Comparison of ENCODE assay signal across 13 cellular contexts in the genomic region with DNA sequence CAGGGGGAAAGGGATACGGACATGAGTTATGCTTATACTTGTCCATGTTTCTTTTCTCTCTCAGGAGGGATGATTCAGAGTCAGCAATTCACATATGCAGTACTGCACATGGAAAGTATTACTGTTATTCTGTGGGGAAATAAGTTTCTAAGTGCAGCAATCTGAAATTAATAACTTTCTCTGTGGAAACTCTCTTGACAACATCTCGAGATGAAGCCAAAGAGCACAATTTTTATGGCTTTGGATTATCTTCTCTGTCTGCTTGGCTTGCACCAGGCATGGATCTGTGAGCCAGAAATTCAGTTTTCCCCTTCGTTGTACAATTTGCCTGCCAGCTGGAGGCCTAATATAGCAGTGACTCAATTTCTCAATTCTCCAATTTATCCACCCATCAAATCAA. TPM values are rescaled to one million over a fixed set of nuclear protein-coding genes. Genes with fewer than 3 reads are reported as not detected.
A peak's percentile ranks its signal among the peaks of the same experiment; 100 is the strongest.
DNase-seq lines count a peak whose midpoint lies in the region; ATAC-seq and TF ChIP-seq lines count a peak whose summit lies in the region.
"Had no signal": no experiment of that assay in that cellular context is flagged by ENCODE, and none has a peak within 500 bp of the region (broad histone marks: within the 10 kb centered on the region; RNA-seq: fewer than 3 reads in every experiment).

No MANE protein-coding gene starts in this region.

- peak overlapping the region; percentile 25 for H3K4me3 Mint-ChIP-seq in stimulated activated naive CD8-positive, alpha-beta T cell treated with anti-CD3 and anti-CD28 coated beads, Interleukin-15, Interleukin-2, amounts not matched to agents 100 ng/mL and 50 ng/mL, for 24 hours
- H3K4me3 Mint-ChIP-seq in activated T-helper 1 cell treated with anti-CD3 and anti-CD28 coated beads, Interleukin-12 subunit alpha, Interleukin-12 subunit beta, Interleukin-2, Interleukin-4 antibody, amounts not matched to agents 30 ng/mL and 10 ng/mL and 1 ng/mL, durations not matched to agents 14 hours and 24 hours and 36 hours = no peak overlapping the region
- H3K4me3 Mint-ChIP-seq: neural progenitor cell had no signal

- peaks cover 10% of the 10 kb centered on the region for H3K79me1 ChIP-seq in mesendoderm (ENCODE audit: low read length)

- WGBS in esophagus squamous epithelium, 2 donors = 54 to 66% methylated on average over 3 of the region's 3 CpGs
- 36 to 47% (median 37%) methylated on average over 3 of the region's 3 CpGs for WGBS in psoas muscle, 3 donors
- WGBS in mesendoderm (ENCODE audit: extremely low coverage, insufficient coverage, low lambda C conversion rate) = no CpG with 5 or more reads among the region's 3 CpGs
- WGBS in prostate gland = 39% methylated on average over 3 of the region's 3 CpGs

- no peak overlapping the region for H2BK5ac ChIP-seq in mesendoderm (ENCODE audit: low read length)

- H3K4me1 ChIP-seq in esophagus squamous epithelium (peaks cover 0 to 46% (median 11%) of the 10 kb centered on the region in 3 donors), psoas muscle (peaks cover 12% of the 10 kb centered on the region), mesendoderm (ENCODE audit: control insufficient read depth, low read depth, low read length) (peaks cover 6% of the 10 kb centered on the region), prostate gland (replicated peaks) (no peaks in the 10 kb centered on the region)

- no peak for DNase-seq in stimulated activated naive CD8-positive, alpha-beta T cell treated with anti-CD3 and anti-CD28 coated beads, Interleukin-15, Interleukin-2, amounts not matched to agents 100 U/mL and 50 U/mL, for 24 hours
- no peak for DNase-seq in esophagus squamous epithelium (lab: John Stamatoyannopoulos, UW)
- peak; percentile 41 to 58 for DNase-seq in psoas muscle
- DNase-seq in LoVo (ENCODE audit: low spot score) = no peak
- no peak for DNase-seq in mesendoderm
- DNase-seq in prostate gland (ENCODE audit: low spot score) = no peak
- no peak for DNase-seq in activated T-helper 1 cell treated with anti-CD3 and anti-CD28 coated beads, Interleukin-12 subunit alpha, Interleukin-12 subunit beta, Interleukin-2, Interleukin-4 antibody, amounts not matched to agents 30 ng/mL and 10 ng/mL and 1 ng/mL, durations not matched to agents 14 hours and 24 hours and 36 hours (ENCODE audit: low spot score)
- DNase-seq: effector CD8-positive, alpha-beta T cell; KG1; left lung; NCI-H187 had no signal

- H3K27ac Mint-ChIP-seq in stimulated activated naive CD8-positive, alpha-beta T cell treated with anti-CD3 and anti-CD28 coated beads, Interleukin-15, Interleukin-2, amounts not matched to agents 100 ng/mL and 50 ng/mL, for 24 hours = peak overlapping the region; percentile 94
- no peak overlapping the region for H3K27ac Mint-ChIP-seq in activated T-helper 1 cell treated with anti-CD3 and anti-CD28 coated beads, Interleukin-12 subunit alpha, Interleukin-12 subunit beta, Interleukin-2, Interleukin-4 antibody, amounts not matched to agents 30 ng/mL and 10 ng/mL and 1 ng/mL, durations not matched to agents 14 hours and 24 hours and 36 hours
- H3K27ac Mint-ChIP-seq: neural progenitor cell had no signal

- H3K18ac ChIP-seq in mesendoderm (ENCODE audit: low read length) = no peak overlapping the region

- peaks cover 75% of the 10 kb centered on the region for H3K4me1 Mint-ChIP-seq in stimulated activated naive CD8-positive, alpha-beta T cell treated with anti-CD3 and anti-CD28 coated beads, Interleukin-15, Interleukin-2, amounts not matched to agents 100 ng/mL and 50 ng/mL, for 24 hours (ENCODE audit: low read depth)
- peaks cover 66% of the 10 kb centered on the region for H3K4me1 Mint-ChIP-seq in activated T-helper 1 cell treated with anti-CD3 and anti-CD28 coated beads, Interleukin-12 subunit alpha, Interleukin-12 subunit beta, Interleukin-2, Interleukin-4 antibody, amounts not matched to agents 30 ng/mL and 10 ng/mL and 1 ng/mL, durations not matched to agents 14 hours and 24 hours and 36 hours (ENCODE audit: low read depth)

- no peak overlapping the region for H3K56ac ChIP-seq in mesendoderm (ENCODE audit: low read length)

- no peak for TF ChIP-seq POLR2A in esophagus squamous epithelium (IDR thresholded peaks at IDR 0.05)
- TF ChIP-seq POLR2A in prostate gland (IDR thresholded peaks at IDR 0.05) = no peak

- no peak for ATAC-seq in stimulated activated naive CD8-positive, alpha-beta T cell treated with anti-CD3 and anti-CD28 coated beads, Interleukin-15, Interleukin-2, amounts not matched to agents 100 U/mL and 50 U/mL, for 24 hours
- ATAC-seq in psoas muscle = no peak
- ATAC-seq: left lung had no signal

- intact Hi-C loops in esophagus squamous epithelium (cut with DNase I) = no loop called here
- intact Hi-C loops in psoas muscle (cut with DNase I) = no loop called here
- intact Hi-C loops in prostate gland (cut with DNase I) = loop anchor here (5.0 kb wide), 1 partner anchor 94 kb away; a partner anchor contains a TSS
- intact Hi-C loops in activated T-helper 1 cell treated with anti-CD3 and anti-CD28 coated beads, Interleukin-12 subunit alpha, Interleukin-12 subunit beta, Interleukin-2, Interleukin-4 antibody, amounts not matched to agents 30 ng/mL and 10 ng/mL and 1 ng/mL, durations not matched to agents 14 hours and 24 hours and 36 hours (cut with micrococcal nuclease) = loop anchor here (5.0 kb wide), 2 partner anchors 414 to 661 kb away; no protein-coding TSS in a partner anchor

- TF ChIP-seq CTCF in esophagus squamous epithelium (IDR thresholded peaks at IDR 0.05) (no peak), psoas muscle (IDR thresholded peaks at IDR 0.05) (no peak), prostate gland (IDR thresholded peaks at IDR 0.05) (no peak)

- H3K79me2 ChIP-seq in mesendoderm (ENCODE audit: control insufficient read depth, insufficient read depth, low read length) = peaks cover 7% of the 10 kb centered on the region

- H3K9me3 ChIP-seq in esophagus squamous epithelium (no peaks in the 10 kb centered on the region), psoas muscle (no peaks in the 10 kb centered on the region), prostate gland (no peaks in the 10 kb centered on the region)
- H3K9me3 ChIP-seq: left lung had no signal

- H3K27ac ChIP-seq in esophagus squamous epithelium (peak overlapping the region in 3 of 4 donors; percentile 49 to 84 (median 71)), psoas muscle (no peak overlapping the region), mesendoderm (ENCODE audit: low read depth, low read length) (no peak overlapping the region), prostate gland (no peak overlapping the region)
- H3K27ac ChIP-seq: neural progenitor cell had no signal

- H2BK15ac ChIP-seq in mesendoderm (replicated peaks; ENCODE audit: low read depth) = no peak overlapping the region

- peaks cover 5% of the 10 kb centered on the region for H3K9me3 Mint-ChIP-seq in stimulated activated naive CD8-positive, alpha-beta T cell treated with anti-CD3 and anti-CD28 coated beads, Interleukin-15, Interleukin-2, amounts not matched to agents 100 ng/mL and 50 ng/mL, for 24 hours
- H3K9me3 Mint-ChIP-seq in activated T-helper 1 cell treated with anti-CD3 and anti-CD28 coated beads, Interleukin-12 subunit alpha, Interleukin-12 subunit beta, Interleukin-2, Interleukin-4 antibody, amounts not matched to agents 30 ng/mL and 10 ng/mL and 1 ng/mL, durations not matched to agents 14 hours and 24 hours and 36 hours = peaks cover 4% of the 10 kb centered on the region

- no peak overlapping the region for H2AK5ac ChIP-seq in mesendoderm (ENCODE audit: low read length)

- H3K36me3 ChIP-seq in esophagus squamous epithelium (no peaks in the 10 kb centered on the region), psoas muscle (ENCODE audit: insufficient read depth in 1 of 2, low read depth in 1 of 2) (no peaks in the 10 kb centered on the region), mesendoderm (ENCODE audit: control insufficient read depth, insufficient read depth, low read length) (no peaks in the 10 kb centered on the region), prostate gland (no peaks in the 10 kb centered on the region)
- H3K36me3 ChIP-seq: left lung, neural progenitor cell had no signal

- no peak overlapping the region for H4K5ac ChIP-seq in mesendoderm (ENCODE audit: low read length)

- no peaks in the 10 kb centered on the region for H3K27me3 ChIP-seq in esophagus squamous epithelium
- H3K27me3 ChIP-seq in psoas muscle (ENCODE audit: insufficient read depth in 3 of 3, low read length in 2 of 3) = no peaks in the 10 kb centered on the region
- no peaks in the 10 kb centered on the region for H3K27me3 ChIP-seq in mesendoderm (ENCODE audit: insufficient read depth, low read length, poor library complexity)
- H3K27me3 ChIP-seq in prostate gland (replicated peaks; ENCODE audit: insufficient read depth) = no peaks in the 10 kb centered on the region
- H3K27me3 ChIP-seq: left lung had no signal

- H2BK120ac ChIP-seq in mesendoderm (ENCODE audit: low read depth, low read length) = no peak overlapping the region

- peaks cover 17% of the 10 kb centered on the region for H3K36me3 Mint-ChIP-seq in stimulated activated naive CD8-positive, alpha-beta T cell treated with anti-CD3 and anti-CD28 coated beads, Interleukin-15, Interleukin-2, amounts not matched to agents 100 ng/mL and 50 ng/mL, for 24 hours (ENCODE audit: low read depth)
- H3K36me3 Mint-ChIP-seq in activated T-helper 1 cell treated with anti-CD3 and anti-CD28 coated beads, Interleukin-12 subunit alpha, Interleukin-12 subunit beta, Interleukin-2, Interleukin-4 antibody, amounts not matched to agents 30 ng/mL and 10 ng/mL and 1 ng/mL, durations not matched to agents 14 hours and 24 hours and 36 hours (ENCODE audit: low read depth) = peaks cover 16% of the 10 kb centered on the region

- H4K8ac ChIP-seq in mesendoderm (ENCODE audit: low read depth, low read length) = no peak overlapping the region

- H3K4me3 ChIP-seq in esophagus squamous epithelium (no peak overlapping the region), psoas muscle (no peak overlapping the region), mesendoderm (ENCODE audit: low read length) (no peak overlapping the region), prostate gland (no peak overlapping the region)
- H3K4me3 ChIP-seq: left lung, neural progenitor cell had no signal

- no peak overlapping the region for H3K9ac ChIP-seq in mesendoderm (ENCODE audit: low read length)
- H3K9ac ChIP-seq: neural progenitor cell had no signal

- H3K23ac ChIP-seq in mesendoderm (ENCODE audit: low read length) = no peak overlapping the region

- H3K4me2 ChIP-seq in mesendoderm (ENCODE audit: low read length) = no peak overlapping the region
- H3K4me2 ChIP-seq: neural progenitor cell had no signal

- H3K4ac ChIP-seq in mesendoderm (ENCODE audit: low read depth, low read length) = no peak overlapping the region

- no peaks in the 10 kb centered on the region for H3K27me3 Mint-ChIP-seq in stimulated activated naive CD8-positive, alpha-beta T cell treated with anti-CD3 and anti-CD28 coated beads, Interleukin-15, Interleukin-2, amounts not matched to agents 100 ng/mL and 50 ng/mL, for 24 hours
- no peaks in the 10 kb centered on the region for H3K27me3 Mint-ChIP-seq in activated T-helper 1 cell treated with anti-CD3 and anti-CD28 coated beads, Interleukin-12 subunit alpha, Interleukin-12 subunit beta, Interleukin-2, Interleukin-4 antibody, amounts not matched to agents 30 ng/mL and 10 ng/mL and 1 ng/mL, durations not matched to agents 14 hours and 24 hours and 36 hours (ENCODE audit: insufficient read depth)

RNA-seq across cellular contexts. Expression of a gene that starts 2.5 kb away (rescaled TPM):
- total RNA-seq in esophagus squamous epithelium (10 to 100 TPM; 34.1 to 82.6 (median 38.9) TPM), psoas muscle (10 to 100 TPM; 28.5 to 34.1 (median 31.8) TPM), prostate gland (100 to 1,000 TPM; 134 to 234 TPM)
- 10 to 100 TPM; 22.9 to 34.2 (median 23.7) TPM for polyA plus RNA-seq in psoas muscle
- 20.2 TPM for polyA plus RNA-seq in mesendoderm (2013, experiment 1 of 2)
- polyA plus RNA-seq in mesendoderm (2013, experiment 2 of 2) = 19.9 TPM
- 119 and 129 TPM in 2 replicates for total RNA-seq in activated T-helper 1 cell treated with anti-CD3 and anti-CD28 coated beads, Interleukin-12 subunit alpha, Interleukin-12 subunit beta, Interleukin-2, Interleukin-4 antibody, amounts not matched to agents 30 ng/mL and 10 ng/mL and 1 ng/mL, durations not matched to agents 14 hours and 24 hours and 36 hours

Comparison
In these comparisons a context has a peak if more than half of its experiments do, and no peak if none do; other contexts are left out.
1. DNase-seq: peak in psoas muscle (2 of 2); none in stimulated activated naive CD8-positive, alpha-beta T cell treated with anti-CD3 and anti-CD28 coated beads, Interleukin-15, Interleukin-2, amounts not matched to agents 100 U/mL and 50 U/mL, for 24 hours (single experiment), esophagus squamous epithelium (single experiment), LoVo (single experiment), mesendoderm (single experiment), prostate gland (single experiment) and activated T-helper 1 cell treated with anti-CD3 and anti-CD28 coated beads, Interleukin-12 subunit alpha, Interleukin-12 subunit beta, Interleukin-2, Interleukin-4 antibody, amounts not matched to agents 30 ng/mL and 10 ng/mL and 1 ng/mL, durations not matched to agents 14 hours and 24 hours and 36 hours (single experiment).
2. H3K27ac ChIP-seq: peak in esophagus squamous epithelium (3 of 4); none in psoas muscle (single experiment), mesendoderm (single experiment) and prostate gland (0 of 2).
3. intact Hi-C loops: an anchor here in prostate gland (5.0 kb wide) and activated T-helper 1 cell treated with anti-CD3 and anti-CD28 coated beads, Interleukin-12 subunit alpha, Interleukin-12 subunit beta, Interleukin-2, Interleukin-4 antibody, amounts not matched to agents 30 ng/mL and 10 ng/mL and 1 ng/mL, durations not matched to agents 14 hours and 24 hours and 36 hours (5.0 kb wide); none called in esophagus squamous epithelium and psoas muscle.